Comparison of ENCODE assay signal across 8 cellular contexts in genomic region chr2:160270571-160271113, GRCh38.
A peak's percentile ranks its signal among the peaks of the same experiment; 100 is the strongest.
DNase-seq lines count a peak whose midpoint lies in the region; ATAC-seq and TF ChIP-seq lines count a peak whose summit lies in the region.

No MANE protein-coding gene starts in this region.

- peak overlapping the region; percentile 43 to 68 for H3K4me3 ChIP-seq in ascending aorta
- peak overlapping the region; percentile 50 for H3K4me3 ChIP-seq in suprapubic skin

- ATAC-seq in HG03442 (IDR thresholded peaks at IDR 0.05; ENCODE audit: unreplicated experiment) = no peak

- H3K9me3 ChIP-seq in ascending aorta (no peaks in the 10 kb centered on the region), suprapubic skin (no peaks in the 10 kb centered on the region)

- no peaks in the 10 kb centered on the region for H3K27me3 ChIP-seq in ascending aorta
- H3K27me3 ChIP-seq in suprapubic skin = no peaks in the 10 kb centered on the region

- H3K27ac ChIP-seq in ascending aorta (peak overlapping the region; percentile 96 to 98), suprapubic skin (peak overlapping the region; percentile 96)

- intact Hi-C loops in ascending aorta (cut with DNase I) = loop anchor here (5.0 to 10.0 kb wide), 4 partner anchors 37 to 397 kb away; partner anchors contain the start of gene RBMS1

- DNase-seq in NCI-H510A treated with DMSO at 0.1 percent for 48 hours (lab: John Stamatoyannopoulos, UW) (peak; percentile 14), NCI-H510A (lab: John Stamatoyannopoulos, UW) (no peak), ascending aorta (ENCODE audit: low spot score in 2 of 2) (peak in 1 of 2 donors; percentile 67), iris pigment epithelial cell (ENCODE audit: low read depth) (peak; percentile 65), suprapubic skin (ENCODE audit: low spot score in 2 of 2) (no peak), pons (ENCODE audit: low spot score) (no peak)
- no peak for DNase-seq in effector CD8-positive, alpha-beta T cell (lab: John Stamatoyannopoulos, UW)

- TF ChIP-seq EP300 in suprapubic skin (IDR thresholded peaks at IDR 0.05) = no peak

- H3K36me3 ChIP-seq in ascending aorta (peaks cover 13 to 15% of the 10 kb centered on the region in 2 donors), suprapubic skin (peaks cover 16% of the 10 kb centered on the region)

- no peak for TF ChIP-seq CTCF in ascending aorta (IDR thresholded peaks at IDR 0.05)
- TF ChIP-seq CTCF in suprapubic skin (IDR thresholded peaks at IDR 0.05) = no peak

- H3K4me1 ChIP-seq in ascending aorta (peaks cover 0 to 29% of the 10 kb centered on the region in 2 donors), suprapubic skin (peaks cover 25% of the 10 kb centered on the region)

- no peak for TF ChIP-seq POLR2A in suprapubic skin (IDR thresholded peaks at IDR 0.05)

- 65% methylated on average over 12 of the region's 15 CpGs for WGBS in suprapubic skin

Comparison
In these comparisons a context has a peak if more than half of its experiments do, and no peak if none do; other contexts are left out.
1. DNase-seq: peak in NCI-H510A treated with DMSO at 0.1 percent for 48 hours (single experiment) and iris pigment epithelial cell (single experiment); none in NCI-H510A (single experiment), suprapubic skin (0 of 2), pons (single experiment) and effector CD8-positive, alpha-beta T cell (single experiment).